ENCODE assay signal across 14 cellular contexts in genomic region chr14:63164108-63164683, GRCh38. TPM values are rescaled to one million over a fixed set of nuclear protein-coding genes. Genes with fewer than 3 reads are reported as not detected.
"Had no signal": no experiment of that assay in that cellular context is flagged by ENCODE, and none has a peak within 500 bp of the region (broad histone marks: within the 10 kb centered on the region; RNA-seq: fewer than 3 reads in every experiment).

No MANE protein-coding gene starts in this region.

- H3K27ac ChIP-seq: body of pancreas, left lung, psoas muscle, spleen, transverse colon had no signal

- H3K36me3 ChIP-seq: left lung, spleen, transverse colon had no signal

- DNase-seq: activated CD4-positive, alpha-beta T cell treated with anti-CD3 and anti-CD28 coated beads, Interleukin-2, amount 50 U/mL, for 1 hour; activated naive CD4-positive, alpha-beta T cell treated with anti-CD3 and anti-CD28 coated beads for 36 hours; activated T-cell treated with anti-CD3 and anti-CD28 coated beads for 4 hours; body of pancreas; left lung; natural killer cell; psoas muscle; spleen; stimulated activated CD4-positive, alpha-beta T cell treated with anti-CD3 and anti-CD28 coated beads, Interleukin-1b, Interleukin-23, amount 100 ng/mL, for 48 hours; transverse colon had no signal

- H3K4me1 ChIP-seq: body of pancreas, left lung, psoas muscle, spleen, transverse colon had no signal

- H3K27me3 ChIP-seq: body of pancreas, left lung, spleen, transverse colon had no signal

- ATAC-seq: activated T-helper 17 cell treated with anti-CD3 and anti-CD28 coated beads, Interleukin-2, amount 50 U/mL, for 72 hours; body of pancreas; left lung; natural killer cell; psoas muscle; sciatic nerve; stimulated activated memory B cell treated with anti-CD40 and anti-IgM and Interleukin-4, amounts not matched to agents 10 μg/mL and 1 μg/mL and 100 μg/mL, for 72 hours had no signal

- H3K9me3 ChIP-seq: body of pancreas had no signal

- H3K4me3 ChIP-seq: body of pancreas, left lung, psoas muscle, spleen, transverse colon had no signal

RNA-seq across cellular contexts. Expression of gene RHOJ, which starts 40.0 kb away (rescaled TPM):
- total RNA-seq: activated CD8-positive, alpha-beta memory T cell treated with anti-CD3 and anti-CD28 coated beads for 36 hours; activated naive CD4-positive, alpha-beta T cell treated with anti-CD3 and anti-CD28 coated beads for 36 hours; activated T-helper 17 cell treated with anti-CD3 and anti-CD28 coated beads, Interleukin-2, amount 50 U/mL, for 72 hours; natural killer cell had no signal
